Comparison of ENCODE assay signal across 13 cellular contexts in genomic region chr9:95143591-95144561, GRCh38.
DNase-seq lines count a peak whose midpoint lies in the region; ATAC-seq and TF ChIP-seq lines count a peak whose summit lies in the region.
"Had no signal": no experiment of that assay in that cellular context is flagged by ENCODE, and none has a peak within 500 bp of the region (broad histone marks: within the 10 kb centered on the region; RNA-seq: fewer than 3 reads in every experiment).

No MANE protein-coding gene starts in this region.

- DNase-seq in NCI-H748 (lab: John Stamatoyannopoulos, UW; ENCODE audit: unreplicated experiment) (peak; percentile 24), NCI-H748 treated with DMSO at 0.1 percent for 48 hours (lab: John Stamatoyannopoulos, UW) (no peak), heart right ventricle (peak; percentile 71 to 75), osteoblast (ENCODE audit: insufficient read length, low spot score, missing footprints) (no peak), uterus (peak; percentile 94 to 95), NCI-H69 (lab: John Stamatoyannopoulos, UW) (no peak), DMS153 (lab: John Stamatoyannopoulos, UW) (no peak), hippocampal formation (lab: John Stamatoyannopoulos, UW) (no peak)
- DNase-seq: activated T-cell treated with anti-CD3 and anti-CD28 coated beads, Interleukin-2, amount 50 U/mL, for 4 hours; midbrain; NCI-H510A treated with DMSO at 0.1 percent for 48 hours had no signal

- TF ChIP-seq CTCF in heart right ventricle (IDR thresholded peaks at IDR 0.05) (no peak), osteoblast (IDR thresholded peaks at IDR 0.05; ENCODE audit: extremely low read depth, low read depth, low read length) (no peak), uterus (IDR thresholded peaks at IDR 0.05) (peak in 1 of 4 experiments; percentile 13)

- no peaks in the 10 kb centered on the region for H3K36me3 ChIP-seq in heart right ventricle
- no peaks in the 10 kb centered on the region for H3K36me3 ChIP-seq in osteoblast (ENCODE audit: insufficient read depth, low read length)
- no peaks in the 10 kb centered on the region for H3K36me3 ChIP-seq in uterus

- TF ChIP-seq POLR2A in uterus (IDR thresholded peaks at IDR 0.05), result no peak

- H3K9me3 ChIP-seq in heart right ventricle (no peaks in the 10 kb centered on the region), osteoblast (ENCODE audit: low read depth, low read length) (no peaks in the 10 kb centered on the region), uterus (no peaks in the 10 kb centered on the region)

- peak; percentile 74 to 93 (median 90) for ATAC-seq in heart right ventricle
- ATAC-seq: activated T-cell treated with anti-CD3 and anti-CD28 coated beads, Interleukin-2, amount 50 U/mL, for 4 hours; GM12878 had no signal

- 80 to 84% methylated on average over 18 of the region's 18 CpGs for WGBS in heart right ventricle, 2 donors

- peak overlapping the region; percentile 52 for H3K4me2 ChIP-seq in osteoblast (ENCODE audit: insufficient read depth, low read length)

- H4K20me1 ChIP-seq in osteoblast (ENCODE audit: insufficient read depth, low read length), result no peaks in the 10 kb centered on the region

- H3K4me1 ChIP-seq in heart right ventricle (peaks cover 0 to 7% (median 0%) of the 10 kb centered on the region in 9 donors), osteoblast (ENCODE audit: insufficient read depth, low read length) (peaks cover 22% of the 10 kb centered on the region), uterus (no peaks in the 10 kb centered on the region)

- H3K27me3 ChIP-seq in heart right ventricle (no peaks in the 10 kb centered on the region), osteoblast (ENCODE audit: insufficient read depth, low read length) (no peaks in the 10 kb centered on the region), uterus (no peaks in the 10 kb centered on the region)

- H3K79me2 ChIP-seq in osteoblast (ENCODE audit: insufficient read depth, low read length), result no peaks in the 10 kb centered on the region

- H3K27ac ChIP-seq in heart right ventricle (peak overlapping the region in 6 of 10 donors; percentile 12 to 42 (median 37)), osteoblast (ENCODE audit: low read depth, low read length) (peak overlapping the region; percentile 15), uterus (peak overlapping the region; percentile 6 to 43)
- H3K27ac ChIP-seq: 22Rv1 had no signal

- H3K4me3 ChIP-seq in heart right ventricle (no peak overlapping the region), osteoblast (ENCODE audit: insufficient read depth, low read length) (peak overlapping the region; percentile 26), uterus (no peak overlapping the region)
- H3K4me3 ChIP-seq: GM12878 had no signal

- intact Hi-C loops in heart right ventricle (cut with DNase I) (no loop called here), uterus (cut with DNase I; ENCODE audit: low total_unique reads) (no loop called here)

- peak overlapping the region; percentile 76 for H2AFZ ChIP-seq in osteoblast (ENCODE audit: low read length)

Comparison
In these comparisons a context has a peak if more than half of its experiments do, and no peak if none do; other contexts are left out.
1. DNase-seq: peak in NCI-H748 (single experiment), heart right ventricle (2 of 2) and uterus (2 of 2); none in NCI-H748 treated with DMSO at 0.1 percent for 48 hours (single experiment), osteoblast (single experiment), NCI-H69 (single experiment), DMS153 (single experiment) and hippocampal formation (0 of 2).
2. Peak in every context shown above with its lines, with median percentiles within 50 percentile points of each other: H3K27ac ChIP-seq.